ENCODE assay signal across 10 cellular contexts in the genomic region with DNA sequence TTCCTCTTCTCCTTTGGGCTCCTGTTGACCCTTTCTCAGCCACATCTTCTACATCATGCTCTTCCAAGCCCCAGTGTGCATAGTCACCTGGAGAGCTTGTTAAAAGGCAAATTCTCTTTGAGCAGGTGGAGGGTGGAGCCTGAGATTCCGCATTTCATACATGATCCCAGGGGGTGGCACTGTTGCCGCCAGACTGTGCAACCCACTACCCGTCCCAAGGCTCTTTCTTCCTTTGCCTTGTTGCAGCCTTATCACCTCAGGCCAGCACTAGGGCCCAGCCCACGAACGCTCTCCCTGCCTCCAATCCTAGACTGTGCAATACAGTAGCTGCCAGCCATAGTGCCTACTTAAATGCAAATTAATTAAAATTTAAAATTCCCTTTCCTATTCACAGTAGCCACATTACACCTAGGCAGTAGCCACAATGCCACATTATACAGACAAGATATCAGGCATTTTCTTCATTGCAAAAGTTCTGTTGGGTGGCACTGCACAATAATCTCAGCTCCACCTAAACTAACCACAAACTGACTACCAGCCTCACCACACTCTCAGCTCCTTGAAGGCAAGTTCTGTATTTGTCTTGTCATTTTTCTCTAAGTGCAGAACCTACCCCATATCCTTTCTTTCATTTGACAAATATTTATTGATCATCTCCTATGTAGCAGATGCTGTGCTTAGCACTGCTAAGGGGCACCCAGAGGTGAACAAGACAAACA. TPM values are rescaled to one million over a fixed set of nuclear protein-coding genes. Genes with fewer than 3 reads are reported as not detected.
DNase-seq lines count a peak whose midpoint lies in the region; ATAC-seq and TF ChIP-seq lines count a peak whose summit lies in the region.
"Had no signal": no experiment of that assay in that cellular context is flagged by ENCODE, and none has a peak within 500 bp of the region (broad histone marks: within the 10 kb centered on the region; RNA-seq: fewer than 3 reads in every experiment).

No MANE protein-coding gene starts in this region.

- H3K79me1 ChIP-seq in mesenchymal stem cell (replicated peaks; ENCODE audit: low read length, poor library complexity, severe bottlenecking), result no peaks in the 10 kb centered on the region

- no peak overlapping the region for H2BK12ac ChIP-seq in mesenchymal stem cell (ENCODE audit: low read length in 2 of 2)

- no peaks in the 10 kb centered on the region for H4K20me1 ChIP-seq in osteoblast (ENCODE audit: insufficient read depth, low read length)

- H3K4me2 ChIP-seq in osteoblast (ENCODE audit: insufficient read depth, low read length), result no peak overlapping the region
- no peak overlapping the region for H3K4me2 ChIP-seq in mesenchymal stem cell (ENCODE audit: low read length, poor library complexity, severe bottlenecking)

- no peaks in the 10 kb centered on the region for H3K79me2 ChIP-seq in osteoblast (ENCODE audit: insufficient read depth, low read length)

- peaks cover 7% of the 10 kb centered on the region for H3K4me1 ChIP-seq in osteoblast (ENCODE audit: insufficient read depth, low read length)
- H3K4me1 ChIP-seq in mesenchymal stem cell (ENCODE audit: control insufficient read depth, insufficient read depth, low read depth, low read length), result peaks cover 10% of the 10 kb centered on the region
- H3K4me1 ChIP-seq in gastrocnemius medialis, result peaks cover 0 to 7% of the 10 kb centered on the region in 2 donors

- no peak overlapping the region for H4K91ac ChIP-seq in mesenchymal stem cell (ENCODE audit: low read length)

- no peak for TF ChIP-seq POLR2A in gastrocnemius medialis (IDR thresholded peaks at IDR 0.05)

- H2BK120ac ChIP-seq in mesenchymal stem cell (ENCODE audit: low read depth, low read length), result no peak overlapping the region

- H3K9me3 Mint-ChIP-seq in brain, result no peaks in the 10 kb centered on the region
- H3K9me3 Mint-ChIP-seq: T-cell had no signal

- no peak overlapping the region for H3K23ac ChIP-seq in mesenchymal stem cell (ENCODE audit: low read length in 2 of 2)

- intact Hi-C loops in gastrocnemius medialis (cut with DNase I; ENCODE audit: low total_unique reads), result loop anchor here (5.0 kb wide), 1 partner anchor 446 kb away; no protein-coding TSS in a partner anchor

- H3K9ac ChIP-seq in mesenchymal stem cell (ENCODE audit: low read length), result no peak overlapping the region

- peaks cover 43% of the 10 kb centered on the region for H3K27me3 Mint-ChIP-seq in brain

- in situ Hi-C loops in gastrocnemius medialis (cut with MboI; ENCODE audit: low sequenced_read_pairs in 4 of 4), result loop anchor here (5.0 to 25.0 kb wide), 3 partner anchors 66 to 451 kb away; no protein-coding TSS in a partner anchor

- H3K27ac Mint-ChIP-seq in brain, result peak overlapping the region in 1 of 5 experiments; percentile 29
- H3K27ac Mint-ChIP-seq: T-cell had no signal

- no peaks in the 10 kb centered on the region for H3K36me3 Mint-ChIP-seq in brain
- H3K36me3 Mint-ChIP-seq: T-cell had no signal

- ATAC-seq in HG02870 (IDR thresholded peaks at IDR 0.05; ENCODE audit: unreplicated experiment), result no peak
- no peak for ATAC-seq in gastrocnemius medialis

- H2AK5ac ChIP-seq in mesenchymal stem cell (ENCODE audit: low read length, severe bottlenecking), result no peak overlapping the region

- no peak overlapping the region for H3K27ac ChIP-seq in osteoblast (ENCODE audit: low read depth, low read length)
- H3K27ac ChIP-seq in mesenchymal stem cell (ENCODE audit: low read length, poor library complexity, severe bottlenecking), result no peak overlapping the region
- H3K27ac ChIP-seq in gastrocnemius medialis, result no peak overlapping the region
- H3K27ac ChIP-seq: tibial nerve had no signal

- H2BK5ac ChIP-seq in mesenchymal stem cell (ENCODE audit: low read depth, low read length, poor library complexity, severe bottlenecking), result no peak overlapping the region

- TF ChIP-seq CTCF in brain (conservative IDR thresholded peaks at IDR 0.05) (peak; percentile 37 to 66), osteoblast (IDR thresholded peaks at IDR 0.05; ENCODE audit: extremely low read depth, low read depth, low read length) (peak; percentile 22), gastrocnemius medialis (IDR thresholded peaks at IDR 0.05 in 4 of 5, conservative IDR thresholded peaks at IDR 0.05 in 1 of 5) (no peak)

- no peak overlapping the region for H3K4ac ChIP-seq in mesenchymal stem cell (ENCODE audit: low read depth in 1 of 2, low read length in 2 of 2)

- H3K36me3 ChIP-seq in osteoblast (ENCODE audit: insufficient read depth, low read length) (no peaks in the 10 kb centered on the region), mesenchymal stem cell (ENCODE audit: control insufficient read depth in 1 of 2, insufficient read depth in 2 of 2, low read depth in 1 of 2, low read length in 2 of 2) (no peaks in the 10 kb centered on the region), gastrocnemius medialis (no peaks in the 10 kb centered on the region)
- H3K36me3 ChIP-seq: tibial nerve had no signal

- no peak overlapping the region for H2BK15ac ChIP-seq in mesenchymal stem cell (ENCODE audit: low read depth, poor library complexity, severe bottlenecking)

- WGBS in mesenchymal stem cell, result 46% methylated on average over 5 of the region's 5 CpGs

- H3K18ac ChIP-seq in mesenchymal stem cell (ENCODE audit: low read depth in 1 of 2, low read length in 2 of 2), result no peak overlapping the region

- no peak overlapping the region for H3K14ac ChIP-seq in mesenchymal stem cell (ENCODE audit: low read length in 2 of 2)

- peaks cover 36% of the 10 kb centered on the region for H3K4me1 Mint-ChIP-seq in brain

- H3K4me3 Mint-ChIP-seq in brain, result no peak overlapping the region
- H3K4me3 Mint-ChIP-seq: T-cell had no signal

- H2AFZ ChIP-seq in osteoblast (ENCODE audit: low read length) (no peak overlapping the region), mesenchymal stem cell (ENCODE audit: low read depth, low read length) (no peak overlapping the region)

- H3K4me3 ChIP-seq in osteoblast (ENCODE audit: insufficient read depth, low read length) (no peak overlapping the region), mesenchymal stem cell (ENCODE audit: insufficient read depth in 1 of 2, low read depth in 1 of 2, low read length in 2 of 2) (no peak overlapping the region), gastrocnemius medialis (no peak overlapping the region)
- H3K4me3 ChIP-seq: tibial nerve had no signal

- no peak overlapping the region for H4K8ac ChIP-seq in mesenchymal stem cell (ENCODE audit: low read length)

- no peaks in the 10 kb centered on the region for H3K9me3 ChIP-seq in osteoblast (ENCODE audit: low read depth, low read length)
- no peaks in the 10 kb centered on the region for H3K9me3 ChIP-seq in mesenchymal stem cell (ENCODE audit: control insufficient read depth, low read length)
- no peaks in the 10 kb centered on the region for H3K9me3 ChIP-seq in gastrocnemius medialis
- H3K9me3 ChIP-seq: tibial nerve had no signal

- H3K27me3 ChIP-seq in osteoblast (ENCODE audit: insufficient read depth, low read length) (peaks cover 54% of the 10 kb centered on the region), mesenchymal stem cell (ENCODE audit: control insufficient read depth in 1 of 2, insufficient read depth in 1 of 2, low read length in 2 of 2) (peaks cover 77 to 81% of the 10 kb centered on the region in 2 experiments), gastrocnemius medialis (peaks cover 9 to 31% (median 20%) of the 10 kb centered on the region in 3 donors)

- DNase-seq in NCI-H1436 (lab: John Stamatoyannopoulos, UW) (peak; percentile 35), NCI-H1436 treated with DMSO at 0.1 percent for 48 hours (lab: John Stamatoyannopoulos, UW) (no peak), NCI-H2107 (lab: John Stamatoyannopoulos, UW) (peak; percentile 30), osteoblast (ENCODE audit: insufficient read length, low spot score, missing footprints) (peak; percentile 67), mesenchymal stem cell (no peak), gastrocnemius medialis (no peak)
- DNase-seq: T-cell had no signal

RNA-seq across cellular contexts. Expression of a gene that starts 4.6 kb away (rescaled TPM):
- 1.3 TPM for polyA plus RNA-seq in brain (ENCODE audit: insufficient read depth, low read depth, low replicate concordance)
- total RNA-seq in osteoblast (0.29 and 0.36 TPM in 2 replicates), gastrocnemius medialis (under 1 TPM in 2 of 4 donors, not detected in 2; 0.24 to 0.46 TPM)
- 0.03 TPM for polyA plus RNA-seq in mesenchymal stem cell (2013, experiment 1 of 2)
- not detected for polyA plus RNA-seq in mesenchymal stem cell (2013, experiment 2 of 2)

RNA-seq across cellular contexts. Expression of a gene that starts 19.5 kb away (rescaled TPM):
- not detected for polyA plus RNA-seq in brain (ENCODE audit: insufficient read depth, low read depth, low replicate concordance)
- not detected in 2 replicates for total RNA-seq in osteoblast
- not detected for polyA plus RNA-seq in mesenchymal stem cell (2013, experiment 1 of 2)
- polyA plus RNA-seq in mesenchymal stem cell (2013, experiment 2 of 2), result 0.03 TPM
- total RNA-seq in gastrocnemius medialis, result 1 to 10 TPM in 1 of 4 donors, not detected in 3; 3.1 TPM
- total RNA-seq: T-cell, tibial nerve had no signal

RNA-seq across cellular contexts. Expression of a gene that starts 56.1 kb away (rescaled TPM):
- polyA plus RNA-seq in brain (ENCODE audit: insufficient read depth, low read depth, low replicate concordance), result 0.44 TPM
- total RNA-seq in osteoblast, result under 0.01 TPM in 1 of 2 replicates, not detected in the other
- not detected for polyA plus RNA-seq in mesenchymal stem cell (2013, experiment 1 of 2)
- polyA plus RNA-seq in mesenchymal stem cell (2013, experiment 2 of 2), result not detected
- total RNA-seq in gastrocnemius medialis, result not detected
- total RNA-seq: T-cell, tibial nerve had no signal

Comparison
In these comparisons a context has a peak if more than half of its experiments do, and no peak if none do; other contexts are left out.
1. DNase-seq: peak in NCI-H1436 (single experiment), NCI-H2107 (single experiment) and osteoblast (single experiment); none in NCI-H1436 treated with DMSO at 0.1 percent for 48 hours (single experiment), mesenchymal stem cell (single experiment) and gastrocnemius medialis (0 of 2).
2. CTCF ChIP-seq: peak in brain (2 of 2) and osteoblast (single experiment); none in gastrocnemius medialis (0 of 5).